In genomic region chr10:235921-236320, GRCh38 we compare ENCODE assay signal across 20 cellular contexts.
"Had no signal": no experiment of that assay in that cellular context is flagged by ENCODE, and none has a peak within 500 bp of the region (broad histone marks: within the 10 kb centered on the region; RNA-seq: fewer than 3 reads in every experiment).

No MANE protein-coding gene starts in this region.

- FAIRE-seq: bronchial epithelial cell had no signal

- H2AFZ ChIP-seq: neural progenitor cell had no signal

- H3K4me3 Mint-ChIP-seq: activated CD4-positive, alpha-beta T cell treated with anti-CD3 and anti-CD28 coated beads, Interleukin-2, amount 10 ng/mL, durations not matched to agents 24 days and 14 days; activated CD8-positive, alpha-beta T cell treated with anti-CD3 and anti-CD28 coated beads, Interleukin-2, amount 10 ng/mL, durations not matched to agents 7 days and 5 days; activated T-cell treated with anti-CD3 and anti-CD28 coated beads, Interleukin-2, amount 50 U/mL, for 24 hours; naive thymus-derived CD4-positive, alpha-beta T cell; neural progenitor cell had no signal

- H3K9ac ChIP-seq: neural progenitor cell had no signal

- H3K4me1 Mint-ChIP-seq: activated CD4-positive, alpha-beta T cell treated with anti-CD3 and anti-CD28 coated beads, Interleukin-2, amount 10 ng/mL, durations not matched to agents 24 days and 14 days had no signal

- H3K27ac Mint-ChIP-seq: activated CD4-positive, alpha-beta T cell treated with anti-CD3 and anti-CD28 coated beads, Interleukin-2, amount 10 ng/mL, durations not matched to agents 24 days and 14 days; activated CD8-positive, alpha-beta T cell treated with anti-CD3 and anti-CD28 coated beads, Interleukin-2, amount 10 ng/mL, durations not matched to agents 7 days and 5 days; activated T-cell treated with anti-CD3 and anti-CD28 coated beads, Interleukin-2, amount 50 U/mL, for 24 hours; neural progenitor cell had no signal

- H3K4me2 ChIP-seq: neural progenitor cell had no signal

- H3K9me3 ChIP-seq: esophagus squamous epithelium, psoas muscle, stomach had no signal

- DNase-seq: activated CD4-positive, alpha-beta T cell treated with anti-CD3 and anti-CD28 coated beads, Interleukin-2, amount 10 ng/mL, durations not matched to agents 24 days and 14 days; activated CD8-positive, alpha-beta T cell treated with anti-CD3 and anti-CD28 coated beads, Interleukin-2, amount 10 ng/mL, durations not matched to agents 7 days and 5 days; activated effector memory CD4-positive, alpha-beta T cell treated with Interleukin-2 at 50 U/mL for 16 hours; activated naive CD4-positive, alpha-beta T cell treated with anti-CD3 and anti-CD28 coated beads, Interleukin-2, amount 50 U/mL, for 16 hours; activated T-cell treated with anti-CD3 and anti-CD28 coated beads, Interleukin-2, amount 50 U/mL, for 24 hours; cerebellar nuclear complex; effector memory CD4-positive, alpha-beta T cell; esophagus squamous epithelium; foreskin melanocyte; glutamatergic neuron; hippocampal formation; mesenchymal stem cell; naive thymus-derived CD4-positive, alpha-beta T cell; psoas muscle; right cardiac atrium; stimulated activated CD4-positive, alpha-beta T cell treated with anti-CD3 and anti-CD28 coated beads, Interleukin-2, amount 100 ng/mL, for 24 hours; stomach; trophoblast cell had no signal

- H3K9me3 Mint-ChIP-seq: activated CD4-positive, alpha-beta T cell treated with anti-CD3 and anti-CD28 coated beads, Interleukin-2, amount 10 ng/mL, durations not matched to agents 24 days and 14 days; activated T-cell treated with anti-CD3 and anti-CD28 coated beads, Interleukin-2, amount 50 U/mL, for 24 hours; naive thymus-derived CD4-positive, alpha-beta T cell; neural progenitor cell had no signal

- ATAC-seq: activated CD8-positive, alpha-beta T cell treated with anti-CD3 and anti-CD28 coated beads, Interleukin-2, amount 10 ng/mL, durations not matched to agents 7 days and 5 days; naive thymus-derived CD4-positive, alpha-beta T cell; psoas muscle had no signal

- H3K4me3 ChIP-seq: esophagus squamous epithelium, neural progenitor cell, psoas muscle, stomach had no signal

- H3K27me3 Mint-ChIP-seq: activated CD4-positive, alpha-beta T cell treated with anti-CD3 and anti-CD28 coated beads, Interleukin-2, amount 10 ng/mL, durations not matched to agents 24 days and 14 days; activated T-cell treated with anti-CD3 and anti-CD28 coated beads, Interleukin-2, amount 50 U/mL, for 24 hours; naive thymus-derived CD4-positive, alpha-beta T cell had no signal

- H3K27me3 ChIP-seq: esophagus squamous epithelium, neural progenitor cell, stomach had no signal

- H3K27ac ChIP-seq: esophagus squamous epithelium, neural progenitor cell, psoas muscle, stomach had no signal

- H3K4me1 ChIP-seq: neural progenitor cell, psoas muscle had no signal
